27 cellular contexts compared by ENCODE assay signal in the genomic region with DNA sequence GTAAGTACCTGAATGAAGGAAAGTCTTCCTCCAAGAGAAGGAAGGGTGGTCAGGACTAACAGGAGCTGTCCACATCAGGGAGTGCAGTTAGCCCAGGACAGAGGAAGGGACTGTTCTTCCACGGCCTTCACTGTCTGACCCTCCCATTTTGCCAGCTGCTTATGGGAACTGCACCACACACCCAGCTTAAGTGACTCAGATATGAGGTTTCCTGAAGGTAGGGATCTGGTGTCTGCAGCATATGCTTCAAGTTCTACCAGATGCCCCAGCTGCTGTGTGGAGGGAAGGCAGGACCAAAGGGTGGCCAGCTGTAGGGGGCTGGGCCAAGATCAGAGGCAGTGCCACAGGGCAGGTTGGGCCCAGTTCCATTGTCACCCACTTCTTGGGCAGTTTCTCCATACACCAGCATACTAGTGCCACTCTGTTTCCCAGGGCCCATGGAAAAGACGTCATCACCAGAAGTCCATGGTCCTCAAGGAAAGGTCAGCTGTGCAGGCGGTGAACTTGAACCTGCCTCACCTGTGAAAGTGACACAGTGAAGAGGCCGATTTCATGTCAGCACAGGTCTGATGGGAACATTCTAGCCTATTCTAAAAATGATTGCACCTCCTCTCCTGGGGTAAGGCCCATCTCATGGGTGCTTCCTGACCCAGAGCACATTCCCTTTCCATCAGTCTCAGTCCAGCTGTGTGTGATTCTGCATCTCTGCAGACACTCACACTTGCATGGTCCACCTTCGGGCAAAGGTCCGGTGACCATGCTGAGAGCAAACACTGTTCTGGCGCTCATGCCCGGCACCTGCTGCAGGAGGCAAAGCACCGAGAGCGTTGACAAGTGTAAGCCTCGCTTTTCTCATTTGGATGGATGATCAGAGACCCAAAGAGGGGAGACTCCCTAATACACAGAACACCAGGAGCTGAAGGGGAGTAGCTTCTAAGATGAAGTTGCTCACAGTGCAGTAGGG.
DNase-seq lines count a peak whose midpoint lies in the region; ATAC-seq, FAIRE-seq and TF ChIP-seq lines count a peak whose summit lies in the region.
"Had no signal": no experiment of that assay in that cellular context is flagged by ENCODE, and none has a peak within 500 bp of the region (broad histone marks: within the 10 kb centered on the region; RNA-seq: fewer than 3 reads in every experiment).

No MANE protein-coding gene starts in this region.

- no peaks in the 10 kb centered on the region for H3K23me2 ChIP-seq in H1 (ENCODE audit: low read depth, low read length)

- intact Hi-C loops in esophagus squamous epithelium (cut with DNase I), result no loop called here

- no peak overlapping the region for H2BK15ac ChIP-seq in H1 (ENCODE audit: low read length)
- H2BK15ac ChIP-seq in mesendoderm (replicated peaks; ENCODE audit: low read depth), result no peak overlapping the region

- H3K9ac ChIP-seq in H1 (replicated peaks in 1 of 4; ENCODE audit: extremely low read depth in 1 of 4, low read depth in 3 of 4, low read length in 3 of 4) (no peak overlapping the region), mesendoderm (ENCODE audit: low read length) (no peak overlapping the region)

- H3K27me3 ChIP-seq in H1 (replicated peaks in 1 of 4; ENCODE audit: control insufficient read depth in 3 of 4, extremely low read depth in 1 of 4, insufficient read depth in 3 of 4, low read length in 3 of 4) (no peaks in the 10 kb centered on the region), esophagus squamous epithelium (peaks cover 0 to 9% (median 0%) of the 10 kb centered on the region in 4 donors), mesendoderm (ENCODE audit: insufficient read depth, low read length, poor library complexity) (no peaks in the 10 kb centered on the region)
- H3K27me3 ChIP-seq: MG63 had no signal

- ATAC-seq in GM19397 (IDR thresholded peaks at IDR 0.05; ENCODE audit: unreplicated experiment), result no peak
- ATAC-seq: activated naive CD4-positive, alpha-beta T cell treated with anti-CD3 and anti-CD28 coated beads, Interleukin-2, amount 50 U/mL, for 72 hours; heart left ventricle had no signal

- no peaks in the 10 kb centered on the region for H4K20me1 ChIP-seq in H1 (replicated peaks in 1 of 2; ENCODE audit: control insufficient read depth in 1 of 2, insufficient read depth in 2 of 2, low read length in 2 of 2)

- POLR2A ChIA-PET in H1 (lab: Charles Lee; ENCODE audit: partially characterized antibody), result interaction anchor here (0.6 kb wide), 1 partner anchor 261 kb away, joined by 3 read pairs; no protein-coding TSS in a partner anchor

- H3K4me1 ChIP-seq in H1 (replicated peaks in 1 of 4; ENCODE audit: control insufficient read depth in 3 of 4, insufficient read depth in 4 of 4, low read length in 3 of 4) (no peaks in the 10 kb centered on the region), esophagus squamous epithelium (no peaks in the 10 kb centered on the region), mesendoderm (ENCODE audit: control insufficient read depth, low read depth, low read length) (no peaks in the 10 kb centered on the region)
- H3K4me1 ChIP-seq: heart left ventricle had no signal

- no peak overlapping the region for H2BK120ac ChIP-seq in H1 (replicated peaks; ENCODE audit: low read depth, low read length)
- H2BK120ac ChIP-seq in mesendoderm (ENCODE audit: low read depth, low read length), result no peak overlapping the region

- TF ChIP-seq RAD21 in H1 (IDR thresholded peaks at IDR 0.05 in 1 of 2, conservative IDR thresholded peaks at IDR 0.05 in 1 of 2; ENCODE audit: low read depth in 2 of 2, low read length in 2 of 2), result no peak

- H3K27ac ChIP-seq in H1 (ENCODE audit: low read depth, low read length) (no peak overlapping the region), esophagus squamous epithelium (no peak overlapping the region), mesendoderm (ENCODE audit: low read depth, low read length) (no peak overlapping the region)
- H3K27ac ChIP-seq: C4-2B, heart left ventricle had no signal

- H3K4me2 ChIP-seq in H1 (ENCODE audit: insufficient read depth in 1 of 2, low read depth in 2 of 2, low read length in 2 of 2) (no peak overlapping the region), mesendoderm (ENCODE audit: low read length) (no peak overlapping the region)
- H3K4me2 ChIP-seq: smooth muscle cell had no signal

- H3K4me3 ChIP-seq in H1 (ENCODE audit: extremely low read depth in 1 of 4, insufficient read depth in 2 of 4, low read depth in 3 of 4, low read length in 4 of 4), result no peak overlapping the region
- no peak overlapping the region for H3K4me3 ChIP-seq in esophagus squamous epithelium
- no peak overlapping the region for H3K4me3 ChIP-seq in mesendoderm (ENCODE audit: low read length)
- H3K4me3 ChIP-seq: heart left ventricle, MG63, smooth muscle cell had no signal

- H3K79me2 ChIP-seq in H1 (ENCODE audit: control insufficient read depth in 1 of 2, insufficient read depth in 2 of 2, low read length in 2 of 2), result no peaks in the 10 kb centered on the region
- H3K79me2 ChIP-seq in mesendoderm (ENCODE audit: control insufficient read depth, insufficient read depth, low read length), result no peaks in the 10 kb centered on the region

- FAIRE-seq in H1 (lab: Jason Lieb, UNC), result no peak
- FAIRE-seq: astrocyte, endometrium, GM12891 had no signal

- H3K18ac ChIP-seq in H1 (ENCODE audit: extremely low read depth, low read length), result no peak overlapping the region
- H3K18ac ChIP-seq in mesendoderm (ENCODE audit: low read length), result no peak overlapping the region

- peak; percentile 87 for DNase-seq in DMS 273 treated with DMSO at 0.1 percent for 48 hours (lab: John Stamatoyannopoulos, UW)
- DNase-seq in NCI-H2171 (lab: John Stamatoyannopoulos, UW), result peak; percentile 62
- no peak for DNase-seq in H1 (ENCODE audit: low read depth in 1 of 2, low spot score in 2 of 2)
- peak; percentile 62 for DNase-seq in mesenteric fat pad (ENCODE audit: low spot score)
- DNase-seq in esophagus squamous epithelium (lab: John Stamatoyannopoulos, UW), result no peak
- DNase-seq in AG08395 (ENCODE audit: low spot score), result no peak
- DNase-seq in mesendoderm, result no peak
- DNase-seq: ACHN; activated B cell treated with CpG ODN at 0.5 μM for 24 hours; activated CD4-positive, alpha-beta T cell treated with anti-CD3 and anti-CD28 coated beads, Interleukin-2, amount 50 U/mL, for 48 hours; activated CD8-positive, alpha-beta memory T cell treated with anti-CD3 and anti-CD28 coated beads, Interleukin-2, amount 50 U/mL, for 4 hours; dermis blood vessel endothelial cell; heart left ventricle; HFFc6; naive B cell; NCI-H1436; nucleus accumbens; substantia nigra; T-helper 9 cell had no signal

- H4K5ac ChIP-seq in H1 (ENCODE audit: insufficient read length, low read depth, low read length) (no peak overlapping the region), mesendoderm (ENCODE audit: low read length) (no peak overlapping the region)

- H2BK5ac ChIP-seq in H1 (ENCODE audit: low read depth, low read length) (0 out of 2 replicates have a peak overlapping the region, but pooled peaks have one; percentile 11), mesendoderm (ENCODE audit: low read length) (no peak overlapping the region)

- no peaks in the 10 kb centered on the region for H3K9me3 ChIP-seq in H1 (ENCODE audit: insufficient read depth in 2 of 2, low read depth in 1 of 2, low read length in 1 of 2)
- H3K9me3 ChIP-seq in esophagus squamous epithelium, result no peaks in the 10 kb centered on the region
- H3K9me3 ChIP-seq: heart left ventricle, MG63 had no signal

- H3K14ac ChIP-seq in H1 (ENCODE audit: insufficient read length), result no peak overlapping the region

- TF ChIP-seq EP300 in H1 (IDR thresholded peaks at IDR 0.05; ENCODE audit: borderline replicate concordance in 1 of 2, low read depth in 2 of 2, low read length in 2 of 2), result no peak

- H4K8ac ChIP-seq in H1 (ENCODE audit: extremely low read depth, insufficient read depth, low read length) (no peak overlapping the region), mesendoderm (ENCODE audit: low read depth, low read length) (no peak overlapping the region)

- H2AFZ ChIP-seq in H1 (ENCODE audit: low read length), result no peak overlapping the region

- H3K23ac ChIP-seq in H1 (ENCODE audit: insufficient read length) (no peak overlapping the region), mesendoderm (ENCODE audit: low read length) (no peak overlapping the region)

- H3K79me1 ChIP-seq in H1 (ENCODE audit: low read depth, low read length), result no peaks in the 10 kb centered on the region
- H3K79me1 ChIP-seq in mesendoderm (ENCODE audit: low read length), result no peaks in the 10 kb centered on the region

- no peak overlapping the region for H4K91ac ChIP-seq in H1 (replicated peaks; ENCODE audit: insufficient read length, low read length)

- H3K4ac ChIP-seq in H1 (replicated peaks; ENCODE audit: insufficient read length, low read depth, low read length) (no peak overlapping the region), mesendoderm (ENCODE audit: low read depth, low read length) (no peak overlapping the region)

- WGBS in H1 (ENCODE audit: extremely low coverage in 1 of 2, insufficient coverage in 1 of 2, insufficient read length in 1 of 2, insufficient replicate concordance in 2 of 2, low coverage in 1 of 2, low lambda C conversion rate in 2 of 2, missing lambda C conversion rate in 1 of 2), 2 experiments, result 88% methylated on average over 11 of the region's 11 CpGs; no CpG with 5 or more reads in 1 of the 2 experiments
- 73 to 85% methylated on average over 4 of the region's 11 CpGs for WGBS in esophagus squamous epithelium, 2 donors
- WGBS in mesendoderm (ENCODE audit: extremely low coverage, insufficient coverage, low lambda C conversion rate), result no CpG with 5 or more reads among the region's 11 CpGs

- H2BK20ac ChIP-seq in H1 (ENCODE audit: low read length), result no peak overlapping the region; the same call in 1 of the 2 replicates

- 0 out of 2 replicates have a peak overlapping the region, but pooled peaks have one; percentile 42 for H2AK5ac ChIP-seq in H1 (ENCODE audit: low read depth, low read length)
- no peak overlapping the region for H2AK5ac ChIP-seq in mesendoderm (ENCODE audit: low read length)

- TF ChIP-seq POLR2A in H1 (IDR thresholded peaks at IDR 0.05; ENCODE audit: control extremely low read depth in 1 of 2, low read depth in 2 of 2, low read length in 2 of 2), result no peak
- TF ChIP-seq POLR2A in esophagus squamous epithelium (IDR thresholded peaks at IDR 0.05), result no peak

- CTCF ChIA-PET in H1 (lab: Charles Lee; ENCODE audit: partially characterized antibody), result interaction anchor here (0.7 to 2.7 kb wide), 4 partner anchors 15 to 28 kb away, joined by 3 to 15 read pairs (median 4); no protein-coding TSS in a partner anchor

- TF ChIP-seq CTCF in H1 (IDR thresholded peaks at IDR 0.05; ENCODE audit: control extremely low read depth in 1 of 3, insufficient read depth in 1 of 3, low read depth in 1 of 3, low read length in 3 of 3) (no peak), esophagus squamous epithelium (IDR thresholded peaks at IDR 0.05) (no peak)

- H3K36me3 ChIP-seq in H1 (ENCODE audit: control insufficient read depth in 2 of 4, insufficient read depth in 4 of 4, low read length in 3 of 4) (no peaks in the 10 kb centered on the region), esophagus squamous epithelium (no peaks in the 10 kb centered on the region), mesendoderm (ENCODE audit: control insufficient read depth, insufficient read depth, low read length) (no peaks in the 10 kb centered on the region)
- H3K36me3 ChIP-seq: heart left ventricle, MG63 had no signal

- no peak overlapping the region; the same call in 1 of the 2 replicates for H2BK12ac ChIP-seq in H1 (ENCODE audit: low read depth, low read length)

- H3K56ac ChIP-seq in H1 (replicated peaks; ENCODE audit: insufficient read length, low read depth, low read length) (no peak overlapping the region), mesendoderm (ENCODE audit: low read length) (no peak overlapping the region)

Comparison
In these comparisons a context has a peak if more than half of its experiments do, and no peak if none do; other contexts are left out.
1. DNase-seq: peak in DMS 273 treated with DMSO at 0.1 percent for 48 hours (single experiment), NCI-H2171 (single experiment) and mesenteric fat pad (single experiment); none in H1 (0 of 2), esophagus squamous epithelium (single experiment), AG08395 (single experiment) and mesendoderm (single experiment).